Comparison of ENCODE assay signal across 23 cellular contexts in the genomic region with DNA sequence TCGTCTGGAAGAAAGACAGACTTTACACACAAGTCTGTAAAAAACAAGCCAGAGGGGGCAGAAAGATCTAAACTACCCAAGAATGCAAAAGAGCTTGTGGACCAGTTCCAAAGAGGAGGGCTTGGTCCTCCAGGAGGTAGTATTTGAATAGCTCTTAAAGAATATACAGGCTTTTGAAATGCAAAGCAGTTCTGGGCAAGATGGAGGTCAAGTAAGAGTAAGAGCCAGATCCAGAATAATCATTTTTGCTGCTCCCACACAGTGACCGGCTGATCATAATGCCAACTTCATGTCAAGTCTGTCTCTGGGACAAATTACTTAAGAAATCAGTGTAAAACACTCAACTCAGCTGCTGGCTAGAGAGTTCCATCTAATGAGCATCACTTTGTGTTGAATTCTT.
"Had no signal": no experiment of that assay in that cellular context is flagged by ENCODE, and none has a peak within 500 bp of the region (broad histone marks: within the 10 kb centered on the region; RNA-seq: fewer than 3 reads in every experiment).

No MANE protein-coding gene starts in this region.

- H3K4me1 ChIP-seq: transverse colon had no signal

- H3K27me3 ChIP-seq: adrenal gland, ascending aorta, sigmoid colon, transverse colon had no signal

- H3K36me3 ChIP-seq: adrenal gland, ascending aorta, sigmoid colon, transverse colon had no signal

- DNase-seq: activated B cell treated with CpG ODN at 0.5 μM for 24 hours; activated CD4-positive, alpha-beta T cell treated with anti-CD3 and anti-CD28 coated beads for 36 hours; activated CD4-positive, alpha-beta T cell treated with anti-CD3 and anti-CD28 coated beads, Interleukin-2, amount 50 U/mL, for 4 hours; activated CD8-positive, alpha-beta memory T cell treated with anti-CD3 and anti-CD28 coated beads for 24 hours; activated CD8-positive, alpha-beta memory T cell treated with anti-CD3 and anti-CD28 coated beads, Interleukin-2, amount 50 U/mL, for 4 hours; activated T-cell treated with anti-CD3 and anti-CD28 coated beads, Interleukin-2, amount 50 U/mL, for 24 hours; adrenal gland; effector CD4-positive, alpha-beta T cell; foreskin melanocyte; glutamatergic neuron; hypothalamus; posterior cingulate gyrus; sigmoid colon; stimulated activated CD4-positive, alpha-beta T cell treated with anti-CD3 and anti-CD28 coated beads, Interleukin-15, amount 100 ng/mL, for 24 hours; stimulated activated CD4-positive, alpha-beta T cell treated with anti-CD3 and anti-CD28 coated beads, Interleukin-2, amount 100 ng/mL, for 48 hours; stimulated activated CD8-positive, alpha-beta memory T cell treated with anti-CD3 and anti-CD28 coated beads, Interleukin-4, amount 100 ng/mL, for 48 hours; stimulated activated naive B cell treated with anti-CD40 and anti-IgM and Interleukin-4, amounts not matched to agents 10 μg/mL and 1 μg/mL and 100 μg/mL, for 72 hours; T-helper 17 cell; transverse colon had no signal

- H3K4me3 ChIP-seq: adrenal gland, ascending aorta, sigmoid colon, smooth muscle cell, transverse colon had no signal

- H3K27ac ChIP-seq: adrenal gland, ascending aorta, sigmoid colon, transverse colon had no signal

- H3K9me3 ChIP-seq: adrenal gland, ascending aorta, sigmoid colon, transverse colon had no signal

- ATAC-seq: activated CD4-positive, alpha-beta T cell treated with anti-CD3 and anti-CD28 coated beads for 36 hours; activated naive CD4-positive, alpha-beta T cell treated with anti-CD3 and anti-CD28 coated beads, Interleukin-2, amount 50 U/mL, for 72 hours; activated T-helper 17 cell treated with anti-CD3 and anti-CD28 coated beads, Interleukin-2, amount 50 U/mL, for 72 hours; stimulated activated naive B cell treated with anti-CD40 and anti-IgM and Interleukin-4, amounts not matched to agents 10 μg/mL and 1 μg/mL and 100 μg/mL, for 72 hours; T-helper 17 cell had no signal
